Comparison of ENCODE assay signal across 9 cellular contexts in the genomic region with DNA sequence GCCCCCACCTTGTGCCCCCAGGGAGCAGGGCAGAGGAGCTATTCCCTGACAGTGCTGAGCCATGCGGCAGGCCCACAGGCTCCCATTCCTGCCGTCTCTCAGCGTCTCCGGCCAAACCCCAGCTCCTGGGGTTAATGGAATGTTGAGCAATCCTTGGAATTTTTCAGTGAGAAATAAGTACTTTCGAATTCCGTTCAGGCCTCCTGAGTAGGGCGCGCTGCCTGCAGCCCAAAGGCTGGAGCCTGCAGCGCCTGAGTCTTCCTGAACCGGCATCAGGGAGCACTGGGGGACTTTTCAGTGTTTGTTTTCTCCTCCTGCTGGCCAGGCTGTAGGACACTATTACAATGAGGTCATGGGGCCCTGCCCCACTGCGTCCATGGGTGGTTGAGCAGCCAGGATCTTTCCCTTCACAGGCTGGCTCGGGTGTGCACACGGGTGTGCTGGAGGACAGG.
DNase-seq lines count a peak whose midpoint lies in the region; ATAC-seq and TF ChIP-seq lines count a peak whose summit lies in the region.
"Had no signal": no experiment of that assay in that cellular context is flagged by ENCODE, and none has a peak within 500 bp of the region (broad histone marks: within the 10 kb centered on the region; RNA-seq: fewer than 3 reads in every experiment).

No MANE protein-coding gene starts in this region.

- H3K4me3 ChIP-seq in HFF-Myc (replicated peaks; ENCODE audit: low read depth, low read length) (no peak overlapping the region), stomach smooth muscle (ENCODE audit: low read length in 2 of 2) (peak overlapping the region in 1 of 2 donors; percentile 55)

- H3K27me3 ChIP-seq in layer of hippocampus (ENCODE audit: control insufficient read depth, insufficient read depth, low read length) (no peaks in the 10 kb centered on the region), stomach smooth muscle (ENCODE audit: control insufficient read depth in 1 of 2, insufficient read depth in 2 of 2, low read length in 2 of 2) (no peaks in the 10 kb centered on the region)

- H3K9me3 ChIP-seq in stomach smooth muscle (ENCODE audit: control insufficient read depth in 2 of 2, low read length in 2 of 2) = no peaks in the 10 kb centered on the region

- ATAC-seq in GM19455 (IDR thresholded peaks at IDR 0.05; ENCODE audit: unreplicated experiment) = no peak

- DNase-seq in HFF-Myc (ENCODE audit: extremely low read depth, low read depth) = peak; percentile 67
- peak in 39 of 61 donors; percentile 11 to 67 (median 45) for DNase-seq in caudate nucleus (lab: John Stamatoyannopoulos, UW)
- no peak for DNase-seq in activated CD4-positive, alpha-beta T cell treated with anti-CD3 and anti-CD28 coated beads, Interleukin-2, amount 50 U/mL, for 48 hours
- DNase-seq in NCI-H526 (lab: John Stamatoyannopoulos, UW) = no peak
- DNase-seq in NCI-H1436 treated with DMSO at 0.1 percent for 48 hours (lab: John Stamatoyannopoulos, UW) = no peak

- no peaks in the 10 kb centered on the region for H3K36me3 ChIP-seq in stomach smooth muscle (ENCODE audit: control insufficient read depth in 2 of 2, insufficient read depth in 2 of 2, low read length in 2 of 2)

- H3K9ac ChIP-seq in stomach smooth muscle (ENCODE audit: low read length in 2 of 2) = peak overlapping the region in 1 of 2 donors; percentile 29

- peak overlapping the region; percentile 91 for H3K27ac ChIP-seq in caudate nucleus (ENCODE audit: low read depth, low read length)
- H3K27ac ChIP-seq in layer of hippocampus (ENCODE audit: low read depth, low read length) = peak overlapping the region; percentile 95
- peak overlapping the region; percentile 41 for H3K27ac ChIP-seq in stomach smooth muscle (ENCODE audit: low read length)
- H3K27ac ChIP-seq: HL-60 had no signal

- H3K4me1 ChIP-seq in stomach smooth muscle (ENCODE audit: control insufficient read depth, insufficient read depth, low read length) = peaks cover 21% of the 10 kb centered on the region

- peak; percentile 26 for TF ChIP-seq CTCF in HFF-Myc (IDR thresholded peaks at IDR 0.05; ENCODE audit: low read depth, low read length, missing control alignments)

Comparison
In these comparisons a context has a peak if more than half of its experiments do, and no peak if none do; other contexts are left out.
1. DNase-seq: peak in HFF-Myc (single experiment) and caudate nucleus (39 of 61); none in activated CD4-positive, alpha-beta T cell treated with anti-CD3 and anti-CD28 coated beads, Interleukin-2, amount 50 U/mL, for 48 hours (0 of 2), NCI-H526 (0 of 2) and NCI-H1436 treated with DMSO at 0.1 percent for 48 hours (single experiment).
2. H3K27ac ChIP-seq: peak in every context shown above with its lines; median percentile 95 in layer of hippocampus; 91 in caudate nucleus; 41 in stomach smooth muscle.